1 cellular context compared by ENCODE assay signal in the genomic region with DNA sequence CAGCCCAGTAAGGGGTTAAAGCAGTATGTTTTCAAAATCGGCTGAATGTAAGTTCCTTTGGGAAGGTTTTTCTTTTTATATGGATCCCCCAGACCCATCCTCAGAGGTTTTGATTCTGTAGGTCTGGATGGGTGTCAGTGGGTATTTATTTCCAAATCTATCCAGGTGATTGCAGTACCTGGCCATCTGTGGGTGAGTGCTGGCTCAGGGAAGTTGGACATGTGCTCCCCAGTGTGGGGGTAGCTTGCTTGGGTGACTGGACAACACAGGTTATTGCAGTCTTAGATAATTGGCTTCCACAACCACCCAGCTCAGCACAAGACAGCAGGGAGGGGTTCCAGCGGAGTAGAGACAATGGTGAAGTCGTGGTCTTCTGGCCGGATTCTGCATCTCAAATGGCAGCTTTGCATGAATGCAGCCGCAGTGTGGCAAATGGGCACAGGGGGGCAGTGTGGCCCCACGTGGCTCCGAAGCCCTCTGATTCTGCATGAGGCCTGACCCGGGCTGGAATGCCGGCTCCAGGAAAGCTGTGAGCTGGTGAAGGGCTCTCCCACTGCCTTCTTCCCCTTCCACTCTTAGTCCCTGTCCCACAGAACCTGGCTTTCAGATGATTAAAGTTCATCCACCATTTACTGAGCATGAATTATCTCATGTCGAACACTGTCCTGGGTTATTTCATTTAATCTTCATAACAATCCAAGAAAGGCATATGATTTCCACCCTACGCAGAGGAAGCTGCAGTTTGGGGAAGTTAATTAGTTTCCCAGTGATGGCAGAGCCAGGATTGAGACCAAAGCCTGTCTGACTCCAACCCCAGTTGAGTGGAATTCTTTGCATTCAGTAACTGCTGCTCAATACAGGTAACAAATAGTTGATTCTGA.
TF ChIP-seq lines count a peak whose summit lies in the region.

No MANE protein-coding gene starts in this region.

TF ChIP-seq in HepG2, 621 proteins besides CTCF, POLR2A, EP300 and RAD21 (continued from another document and continues in another):
- TF ChIP-seq ZNF772 (CRISPR knock-in tag; IDR thresholded peaks at IDR 0.05) (no peak), JDP2 (CRISPR knock-in tag; IDR thresholded peaks at IDR 0.05; ENCODE audit: borderline replicate concordance) (no peak), MYC (CRISPR knock-in tag; IDR thresholded peaks at IDR 0.05; ENCODE audit: borderline replicate concordance) (peak; percentile 46; the same call in 1 of the 2 replicates), KDM5B (CRISPR knock-in tag; IDR thresholded peaks at IDR 0.05; ENCODE audit: borderline replicate concordance) (peak; percentile 23; the same call in 1 of the 2 replicates), YEATS2 (CRISPR knock-in tag; IDR thresholded peaks at IDR 0.05; ENCODE audit: borderline replicate concordance) (no peak), DMAP1 (CRISPR knock-in tag; IDR thresholded peaks at IDR 0.05) (no peak), ZNF124 (CRISPR knock-in tag; IDR thresholded peaks at IDR 0.05) (0 out of 2 replicates have a peak, but pooled peaks have one; percentile 37), ZNF274 (CRISPR knock-in tag; IDR thresholded peaks at IDR 0.05) (peak; percentile 75; the same call in 1 of the 2 replicates), SETDB1 (CRISPR knock-in tag; IDR thresholded peaks at IDR 0.05; ENCODE audit: borderline replicate concordance) (no peak), SMC3 (IDR thresholded peaks at IDR 0.05; ENCODE audit: low read length) (peak; percentile 62), TEAD3 (CRISPR knock-in tag; optimal IDR thresholded peaks at IDR 0.05; ENCODE audit: borderline replicate concordance) (peak; percentile 86), NR2F1 (CRISPR knock-in tag; IDR thresholded peaks at IDR 0.05) (no peak), ZNF121 (CRISPR knock-in tag; IDR thresholded peaks at IDR 0.05) (no peak), ZNF530 (CRISPR knock-in tag; IDR thresholded peaks at IDR 0.05; ENCODE audit: low read depth) (no peak), MAFG (CRISPR knock-in tag; IDR thresholded peaks at IDR 0.05) (no peak), ZMAT3 (CRISPR knock-in tag; conservative IDR thresholded peaks at IDR 0.05) (no peak), ZNF713 (CRISPR knock-in tag; IDR thresholded peaks at IDR 0.05) (no peak), FOXM1 (CRISPR knock-in tag; IDR thresholded peaks at IDR 0.05) (no peak), ZNF557 (CRISPR knock-in tag; IDR thresholded peaks at IDR 0.05) (no peak), PAWR (CRISPR knock-in tag; IDR thresholded peaks at IDR 0.05; ENCODE audit: borderline replicate concordance) (no peak), NFIB (CRISPR knock-in tag; IDR thresholded peaks at IDR 0.05; ENCODE audit: borderline replicate concordance) (no peak)
- TF ChIP-seq, protein P1, sequence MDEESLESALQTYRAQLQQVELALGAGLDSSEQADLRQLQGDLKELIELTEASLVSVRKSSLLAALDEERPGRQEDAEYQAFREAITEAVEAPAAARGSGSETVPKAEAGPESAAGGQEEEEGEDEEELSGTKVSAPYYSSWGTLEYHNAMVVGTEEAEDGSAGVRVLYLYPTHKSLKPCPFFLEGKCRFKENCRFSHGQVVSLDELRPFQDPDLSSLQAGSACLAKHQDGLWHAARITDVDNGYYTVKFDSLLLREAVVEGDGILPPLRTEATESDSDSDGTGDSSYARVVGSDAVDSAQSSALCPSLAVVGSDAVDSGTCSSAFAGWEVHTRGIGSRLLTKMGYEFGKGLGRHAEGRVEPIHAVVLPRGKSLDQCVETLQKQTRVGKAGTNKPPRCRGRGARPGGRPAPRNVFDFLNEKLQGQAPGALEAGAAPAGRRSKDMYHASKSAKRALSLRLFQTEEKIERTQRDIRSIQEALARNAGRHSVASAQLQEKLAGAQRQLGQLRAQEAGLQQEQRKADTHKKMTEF (CRISPR knock-in tag; IDR thresholded peaks at IDR 0.05), result no peak
- TF ChIP-seq, protein P2, sequence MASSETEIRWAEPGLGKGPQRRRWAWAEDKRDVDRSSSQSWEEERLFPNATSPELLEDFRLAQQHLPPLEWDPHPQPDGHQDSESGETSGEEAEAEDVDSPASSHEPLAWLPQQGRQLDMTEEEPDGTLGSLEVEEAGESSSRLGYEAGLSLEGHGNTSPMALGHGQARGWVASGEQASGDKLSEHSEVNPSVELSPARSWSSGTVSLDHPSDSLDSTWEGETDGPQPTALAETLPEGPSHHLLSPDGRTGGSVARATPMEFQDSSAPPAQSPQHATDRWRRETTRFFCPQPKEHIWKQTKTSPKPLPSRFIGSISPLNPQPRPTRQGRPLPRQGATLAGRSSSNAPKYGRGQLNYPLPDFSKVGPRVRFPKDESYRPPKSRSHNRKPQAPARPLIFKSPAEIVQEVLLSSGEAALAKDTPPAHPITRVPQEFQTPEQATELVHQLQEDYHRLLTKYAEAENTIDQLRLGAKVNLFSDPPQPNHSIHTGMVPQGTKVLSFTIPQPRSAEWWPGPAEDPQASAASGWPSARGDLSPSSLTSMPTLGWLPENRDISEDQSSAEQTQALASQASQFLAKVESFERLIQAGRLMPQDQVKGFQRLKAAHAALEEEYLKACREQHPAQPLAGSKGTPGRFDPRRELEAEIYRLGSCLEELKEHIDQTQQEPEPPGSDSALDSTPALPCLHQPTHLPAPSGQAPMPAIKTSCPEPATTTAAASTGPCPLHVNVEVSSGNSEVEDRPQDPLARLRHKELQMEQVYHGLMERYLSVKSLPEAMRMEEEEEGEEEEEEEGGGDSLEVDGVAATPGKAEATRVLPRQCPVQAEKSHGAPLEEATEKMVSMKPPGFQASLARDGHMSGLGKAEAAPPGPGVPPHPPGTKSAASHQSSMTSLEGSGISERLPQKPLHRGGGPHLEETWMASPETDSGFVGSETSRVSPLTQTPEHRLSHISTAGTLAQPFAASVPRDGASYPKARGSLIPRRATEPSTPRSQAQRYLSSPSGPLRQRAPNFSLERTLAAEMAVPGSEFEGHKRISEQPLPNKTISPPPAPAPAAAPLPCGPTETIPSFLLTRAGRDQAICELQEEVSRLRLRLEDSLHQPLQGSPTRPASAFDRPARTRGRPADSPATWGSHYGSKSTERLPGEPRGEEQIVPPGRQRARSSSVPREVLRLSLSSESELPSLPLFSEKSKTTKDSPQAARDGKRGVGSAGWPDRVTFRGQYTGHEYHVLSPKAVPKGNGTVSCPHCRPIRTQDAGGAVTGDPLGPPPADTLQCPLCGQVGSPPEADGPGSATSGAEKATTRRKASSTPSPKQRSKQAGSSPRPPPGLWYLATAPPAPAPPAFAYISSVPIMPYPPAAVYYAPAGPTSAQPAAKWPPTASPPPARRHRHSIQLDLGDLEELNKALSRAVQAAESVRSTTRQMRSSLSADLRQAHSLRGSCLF (CRISPR knock-in tag; IDR thresholded peaks at IDR 0.05; ENCODE audit: borderline replicate concordance), result no peak
- TF ChIP-seq, protein P3, sequence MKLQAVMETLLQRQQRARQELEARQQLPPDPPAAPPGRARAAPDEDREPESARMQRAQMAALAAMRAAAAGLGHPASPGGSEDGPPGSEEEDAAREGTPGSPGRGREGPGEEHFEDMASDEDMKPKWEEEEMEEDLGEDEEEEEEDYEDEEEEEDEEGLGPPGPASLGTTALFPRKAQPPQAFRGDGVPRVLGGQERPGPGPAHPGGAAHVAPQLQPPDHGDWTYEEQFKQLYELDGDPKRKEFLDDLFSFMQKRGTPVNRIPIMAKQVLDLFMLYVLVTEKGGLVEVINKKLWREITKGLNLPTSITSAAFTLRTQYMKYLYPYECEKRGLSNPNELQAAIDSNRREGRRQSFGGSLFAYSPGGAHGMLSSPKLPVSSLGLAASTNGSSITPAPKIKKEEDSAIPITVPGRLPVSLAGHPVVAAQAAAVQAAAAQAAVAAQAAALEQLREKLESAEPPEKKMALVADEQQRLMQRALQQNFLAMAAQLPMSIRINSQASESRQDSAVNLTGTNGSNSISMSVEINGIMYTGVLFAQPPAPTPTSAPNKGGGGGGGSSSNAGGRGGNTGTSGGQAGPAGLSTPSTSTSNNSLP (IDR thresholded peaks at IDR 0.05; ENCODE audit: low read depth, low read length), result no peak
- TF ChIP-seq, protein P4, sequence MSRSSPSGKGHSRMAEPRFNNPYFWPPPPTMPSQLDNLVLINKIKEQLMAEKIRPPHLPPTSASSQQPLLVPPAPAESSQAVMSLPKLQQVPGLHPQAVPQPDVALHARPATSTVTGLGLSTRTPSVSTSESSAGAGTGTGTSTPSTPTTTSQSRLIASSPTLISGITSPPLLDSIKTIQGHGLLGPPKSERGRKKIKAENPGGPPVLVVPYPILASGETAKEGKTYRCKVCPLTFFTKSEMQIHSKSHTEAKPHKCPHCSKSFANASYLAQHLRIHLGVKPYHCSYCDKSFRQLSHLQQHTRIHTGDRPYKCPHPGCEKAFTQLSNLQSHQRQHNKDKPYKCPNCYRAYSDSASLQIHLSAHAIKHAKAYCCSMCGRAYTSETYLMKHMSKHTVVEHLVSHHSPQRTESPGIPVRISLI (CRISPR knock-in tag; IDR thresholded peaks at IDR 0.05; ENCODE audit: borderline replicate concordance), result no peak
- TF ChIP-seq, protein P5, sequence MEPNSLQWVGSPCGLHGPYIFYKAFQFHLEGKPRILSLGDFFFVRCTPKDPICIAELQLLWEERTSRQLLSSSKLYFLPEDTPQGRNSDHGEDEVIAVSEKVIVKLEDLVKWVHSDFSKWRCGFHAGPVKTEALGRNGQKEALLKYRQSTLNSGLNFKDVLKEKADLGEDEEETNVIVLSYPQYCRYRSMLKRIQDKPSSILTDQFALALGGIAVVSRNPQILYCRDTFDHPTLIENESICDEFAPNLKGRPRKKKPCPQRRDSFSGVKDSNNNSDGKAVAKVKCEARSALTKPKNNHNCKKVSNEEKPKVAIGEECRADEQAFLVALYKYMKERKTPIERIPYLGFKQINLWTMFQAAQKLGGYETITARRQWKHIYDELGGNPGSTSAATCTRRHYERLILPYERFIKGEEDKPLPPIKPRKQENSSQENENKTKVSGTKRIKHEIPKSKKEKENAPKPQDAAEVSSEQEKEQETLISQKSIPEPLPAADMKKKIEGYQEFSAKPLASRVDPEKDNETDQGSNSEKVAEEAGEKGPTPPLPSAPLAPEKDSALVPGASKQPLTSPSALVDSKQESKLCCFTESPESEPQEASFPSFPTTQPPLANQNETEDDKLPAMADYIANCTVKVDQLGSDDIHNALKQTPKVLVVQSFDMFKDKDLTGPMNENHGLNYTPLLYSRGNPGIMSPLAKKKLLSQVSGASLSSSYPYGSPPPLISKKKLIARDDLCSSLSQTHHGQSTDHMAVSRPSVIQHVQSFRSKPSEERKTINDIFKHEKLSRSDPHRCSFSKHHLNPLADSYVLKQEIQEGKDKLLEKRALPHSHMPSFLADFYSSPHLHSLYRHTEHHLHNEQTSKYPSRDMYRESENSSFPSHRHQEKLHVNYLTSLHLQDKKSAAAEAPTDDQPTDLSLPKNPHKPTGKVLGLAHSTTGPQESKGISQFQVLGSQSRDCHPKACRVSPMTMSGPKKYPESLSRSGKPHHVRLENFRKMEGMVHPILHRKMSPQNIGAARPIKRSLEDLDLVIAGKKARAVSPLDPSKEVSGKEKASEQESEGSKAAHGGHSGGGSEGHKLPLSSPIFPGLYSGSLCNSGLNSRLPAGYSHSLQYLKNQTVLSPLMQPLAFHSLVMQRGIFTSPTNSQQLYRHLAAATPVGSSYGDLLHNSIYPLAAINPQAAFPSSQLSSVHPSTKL (CRISPR knock-in tag; IDR thresholded peaks at IDR 0.05), result 0 out of 2 replicates have a peak, but pooled peaks have one; percentile 12
- TF ChIP-seq, protein P6, sequence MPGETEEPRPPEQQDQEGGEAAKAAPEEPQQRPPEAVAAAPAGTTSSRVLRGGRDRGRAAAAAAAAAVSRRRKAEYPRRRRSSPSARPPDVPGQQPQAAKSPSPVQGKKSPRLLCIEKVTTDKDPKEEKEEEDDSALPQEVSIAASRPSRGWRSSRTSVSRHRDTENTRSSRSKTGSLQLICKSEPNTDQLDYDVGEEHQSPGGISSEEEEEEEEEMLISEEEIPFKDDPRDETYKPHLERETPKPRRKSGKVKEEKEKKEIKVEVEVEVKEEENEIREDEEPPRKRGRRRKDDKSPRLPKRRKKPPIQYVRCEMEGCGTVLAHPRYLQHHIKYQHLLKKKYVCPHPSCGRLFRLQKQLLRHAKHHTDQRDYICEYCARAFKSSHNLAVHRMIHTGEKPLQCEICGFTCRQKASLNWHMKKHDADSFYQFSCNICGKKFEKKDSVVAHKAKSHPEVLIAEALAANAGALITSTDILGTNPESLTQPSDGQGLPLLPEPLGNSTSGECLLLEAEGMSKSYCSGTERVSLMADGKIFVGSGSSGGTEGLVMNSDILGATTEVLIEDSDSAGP (CRISPR knock-in tag; IDR thresholded peaks at IDR 0.05; ENCODE audit: borderline replicate concordance), result peak; percentile 43; the same call in 1 of the 2 replicates
- TF ChIP-seq, protein P7, sequence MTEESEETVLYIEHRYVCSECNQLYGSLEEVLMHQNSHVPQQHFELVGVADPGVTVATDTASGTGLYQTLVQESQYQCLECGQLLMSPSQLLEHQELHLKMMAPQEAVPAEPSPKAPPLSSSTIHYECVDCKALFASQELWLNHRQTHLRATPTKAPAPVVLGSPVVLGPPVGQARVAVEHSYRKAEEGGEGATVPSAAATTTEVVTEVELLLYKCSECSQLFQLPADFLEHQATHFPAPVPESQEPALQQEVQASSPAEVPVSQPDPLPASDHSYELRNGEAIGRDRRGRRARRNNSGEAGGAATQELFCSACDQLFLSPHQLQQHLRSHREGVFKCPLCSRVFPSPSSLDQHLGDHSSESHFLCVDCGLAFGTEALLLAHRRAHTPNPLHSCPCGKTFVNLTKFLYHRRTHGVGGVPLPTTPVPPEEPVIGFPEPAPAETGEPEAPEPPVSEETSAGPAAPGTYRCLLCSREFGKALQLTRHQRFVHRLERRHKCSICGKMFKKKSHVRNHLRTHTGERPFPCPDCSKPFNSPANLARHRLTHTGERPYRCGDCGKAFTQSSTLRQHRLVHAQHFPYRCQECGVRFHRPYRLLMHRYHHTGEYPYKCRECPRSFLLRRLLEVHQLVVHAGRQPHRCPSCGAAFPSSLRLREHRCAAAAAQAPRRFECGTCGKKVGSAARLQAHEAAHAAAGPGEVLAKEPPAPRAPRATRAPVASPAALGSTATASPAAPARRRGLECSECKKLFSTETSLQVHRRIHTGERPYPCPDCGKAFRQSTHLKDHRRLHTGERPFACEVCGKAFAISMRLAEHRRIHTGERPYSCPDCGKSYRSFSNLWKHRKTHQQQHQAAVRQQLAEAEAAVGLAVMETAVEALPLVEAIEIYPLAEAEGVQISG (CRISPR knock-in tag; IDR thresholded peaks at IDR 0.05), result 0 out of 2 replicates have a peak, but pooled peaks have one; percentile 25
- TF ChIP-seq, protein P8, sequence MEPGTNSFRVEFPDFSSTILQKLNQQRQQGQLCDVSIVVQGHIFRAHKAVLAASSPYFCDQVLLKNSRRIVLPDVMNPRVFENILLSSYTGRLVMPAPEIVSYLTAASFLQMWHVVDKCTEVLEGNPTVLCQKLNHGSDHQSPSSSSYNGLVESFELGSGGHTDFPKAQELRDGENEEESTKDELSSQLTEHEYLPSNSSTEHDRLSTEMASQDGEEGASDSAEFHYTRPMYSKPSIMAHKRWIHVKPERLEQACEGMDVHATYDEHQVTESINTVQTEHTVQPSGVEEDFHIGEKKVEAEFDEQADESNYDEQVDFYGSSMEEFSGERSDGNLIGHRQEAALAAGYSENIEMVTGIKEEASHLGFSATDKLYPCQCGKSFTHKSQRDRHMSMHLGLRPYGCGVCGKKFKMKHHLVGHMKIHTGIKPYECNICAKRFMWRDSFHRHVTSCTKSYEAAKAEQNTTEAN (CRISPR knock-in tag; conservative IDR thresholded peaks at IDR 0.05), result no peak
- TF ChIP-seq, protein P9, sequence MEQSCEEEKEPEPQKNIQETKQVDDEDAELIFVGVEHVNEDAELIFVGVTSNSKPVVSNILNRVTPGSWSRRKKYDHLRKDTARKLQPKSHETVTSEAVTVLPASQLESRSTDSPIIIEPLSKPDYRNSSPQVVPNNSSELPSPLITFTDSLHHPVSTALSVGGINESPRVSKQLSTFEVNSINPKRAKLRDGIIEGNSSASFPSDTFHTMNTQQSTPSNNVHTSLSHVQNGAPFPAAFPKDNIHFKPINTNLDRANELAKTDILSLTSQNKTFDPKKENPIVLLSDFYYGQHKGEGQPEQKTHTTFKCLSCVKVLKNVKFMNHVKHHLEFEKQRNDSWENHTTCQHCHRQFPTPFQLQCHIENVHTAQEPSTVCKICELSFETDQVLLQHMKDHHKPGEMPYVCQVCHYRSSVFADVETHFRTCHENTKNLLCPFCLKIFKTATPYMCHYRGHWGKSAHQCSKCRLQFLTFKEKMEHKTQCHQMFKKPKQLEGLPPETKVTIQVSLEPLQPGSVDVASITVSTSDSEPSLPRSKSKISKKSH (CRISPR knock-in tag; IDR thresholded peaks at IDR 0.05; ENCODE audit: borderline replicate concordance), result no peak
